12 cellular contexts compared by ENCODE assay signal in genomic region chr1:211548321-211549091, GRCh38. TPM values are rescaled to one million over a fixed set of nuclear protein-coding genes. Genes with fewer than 3 reads are reported as not detected.
DNase-seq lines count a peak whose midpoint lies in the region; ATAC-seq, FAIRE-seq and TF ChIP-seq lines count a peak whose summit lies in the region.
"Had no signal": no experiment of that assay in that cellular context is flagged by ENCODE, and none has a peak within 500 bp of the region (broad histone marks: within the 10 kb centered on the region; RNA-seq: fewer than 3 reads in every experiment).

No MANE protein-coding gene starts in this region.

- H3K27ac ChIP-seq in WERI-Rb-1 (peak overlapping the region; percentile 53), tibial artery (peak overlapping the region; percentile 76 to 78)
- H3K27ac ChIP-seq: BLaER1 treated with 17β-estradiol and CSF1 and Interleukin-3, amounts not matched to agents 10 nM and 100 nM; ovary had no signal

- FAIRE-seq in frontal cortex (lab: Jason Lieb, UNC) = no peak

- intact Hi-C loops in tibial artery (cut with DNase I; ENCODE audit: low total_unique reads) = no loop called here

- peak; percentile 52 to 86 for ATAC-seq in activated naive CD4-positive, alpha-beta T cell treated with anti-CD3 and anti-CD28 coated beads, Interleukin-2, amount 50 U/mL, for 72 hours
- ATAC-seq in left lobe of liver (peak; percentile 18), HG03039 (IDR thresholded peaks at IDR 0.05; ENCODE audit: unreplicated experiment) (no peak)

- H3K9me3 Mint-ChIP-seq in activated naive CD4-positive, alpha-beta T cell treated with anti-CD3 and anti-CD28 coated beads, Interleukin-2, amount 50 U/mL, for 72 hours = no peaks in the 10 kb centered on the region

- H3K36me3 Mint-ChIP-seq in activated naive CD4-positive, alpha-beta T cell treated with anti-CD3 and anti-CD28 coated beads, Interleukin-2, amount 50 U/mL, for 72 hours = no peaks in the 10 kb centered on the region

- H3K9me3 ChIP-seq in WERI-Rb-1 (ENCODE audit: severe bottlenecking) (no peaks in the 10 kb centered on the region), tibial artery (no peaks in the 10 kb centered on the region)
- H3K9me3 ChIP-seq: BLaER1 treated with 17β-estradiol and CSF1 and Interleukin-3, amounts not matched to agents 10 nM and 100 nM; ovary had no signal

- DNase-seq in activated naive CD4-positive, alpha-beta T cell treated with anti-CD3 and anti-CD28 coated beads, Interleukin-2, amount 50 U/mL, for 72 hours (ENCODE audit: low spot score in 2 of 2) = peak in 1 of 2 donors; percentile 16
- DNase-seq in activated naive CD4-positive, alpha-beta T cell (lab: John Stamatoyannopoulos, UW) = no peak
- peak; percentile 95 for DNase-seq in WERI-Rb-1
- no peak for DNase-seq in left lobe of liver (ENCODE audit: low spot score)
- DNase-seq in tibial artery = peak in 1 of 2 donors; percentile 16
- no peak for DNase-seq in frontal cortex (ENCODE audit: low spot score in 2 of 2)
- no peak for DNase-seq in NCI-H2029 treated with DMSO at 0.1 percent for 48 hours (lab: John Stamatoyannopoulos, UW)
- DNase-seq: NCI-H774, ovary had no signal

- TF ChIP-seq CTCF in WERI-Rb-1 (IDR thresholded peaks at IDR 0.05; ENCODE audit: low read depth, low read length) (no peak), tibial artery (IDR thresholded peaks at IDR 0.05) (no peak)

- H3K27me3 ChIP-seq in WERI-Rb-1 (ENCODE audit: insufficient read depth, low read depth, severe bottlenecking) (no peaks in the 10 kb centered on the region), tibial artery (no peaks in the 10 kb centered on the region)
- H3K27me3 ChIP-seq: BLaER1 treated with 17β-estradiol and CSF1 and Interleukin-3, amounts not matched to agents 10 nM and 100 nM; ovary had no signal

- H3K4me3 ChIP-seq in WERI-Rb-1 (ENCODE audit: low read depth, low read length) (no peak overlapping the region; the same call in 1 of the 2 replicates), tibial artery (no peak overlapping the region)
- H3K4me3 ChIP-seq: BLaER1 treated with 17β-estradiol and CSF1 and Interleukin-3, amounts not matched to agents 10 nM and 100 nM; ovary had no signal

- H3K27ac Mint-ChIP-seq in activated naive CD4-positive, alpha-beta T cell treated with anti-CD3 and anti-CD28 coated beads, Interleukin-2, amount 50 U/mL, for 72 hours = no peak overlapping the region

- H3K4me1 ChIP-seq in tibial artery = peaks cover 0 to 36% (median 23%) of the 10 kb centered on the region in 4 donors
- H3K4me1 ChIP-seq: BLaER1 treated with 17β-estradiol and CSF1 and Interleukin-3, amounts not matched to agents 10 nM and 100 nM had no signal

- H3K36me3 ChIP-seq in WERI-Rb-1 = no peaks in the 10 kb centered on the region
- no peaks in the 10 kb centered on the region for H3K36me3 ChIP-seq in tibial artery
- H3K36me3 ChIP-seq: BLaER1 treated with 17β-estradiol and CSF1 and Interleukin-3, amounts not matched to agents 10 nM and 100 nM; ovary had no signal

RNA-seq across cellular contexts. Expression of gene SLC30A1, which starts 30.5 kb away (rescaled TPM):
- 1 to 10 TPM; 1.3 to 2.4 TPM for total RNA-seq in activated naive CD4-positive, alpha-beta T cell treated with anti-CD3 and anti-CD28 coated beads, Interleukin-2, amount 50 U/mL, for 72 hours
- total RNA-seq in left lobe of liver = 48.6 TPM
- 19.2 TPM for total RNA-seq in frontal cortex

RNA-seq across cellular contexts. Expression of gene RD3, which starts 56.5 kb away (rescaled TPM):
- not detected for total RNA-seq in activated naive CD4-positive, alpha-beta T cell treated with anti-CD3 and anti-CD28 coated beads, Interleukin-2, amount 50 U/mL, for 72 hours
- total RNA-seq in left lobe of liver = not detected
- not detected for total RNA-seq in frontal cortex
- total RNA-seq: ovary, temporal lobe had no signal
